Comparison of ENCODE assay signal across 16 cellular contexts in the genomic region with DNA sequence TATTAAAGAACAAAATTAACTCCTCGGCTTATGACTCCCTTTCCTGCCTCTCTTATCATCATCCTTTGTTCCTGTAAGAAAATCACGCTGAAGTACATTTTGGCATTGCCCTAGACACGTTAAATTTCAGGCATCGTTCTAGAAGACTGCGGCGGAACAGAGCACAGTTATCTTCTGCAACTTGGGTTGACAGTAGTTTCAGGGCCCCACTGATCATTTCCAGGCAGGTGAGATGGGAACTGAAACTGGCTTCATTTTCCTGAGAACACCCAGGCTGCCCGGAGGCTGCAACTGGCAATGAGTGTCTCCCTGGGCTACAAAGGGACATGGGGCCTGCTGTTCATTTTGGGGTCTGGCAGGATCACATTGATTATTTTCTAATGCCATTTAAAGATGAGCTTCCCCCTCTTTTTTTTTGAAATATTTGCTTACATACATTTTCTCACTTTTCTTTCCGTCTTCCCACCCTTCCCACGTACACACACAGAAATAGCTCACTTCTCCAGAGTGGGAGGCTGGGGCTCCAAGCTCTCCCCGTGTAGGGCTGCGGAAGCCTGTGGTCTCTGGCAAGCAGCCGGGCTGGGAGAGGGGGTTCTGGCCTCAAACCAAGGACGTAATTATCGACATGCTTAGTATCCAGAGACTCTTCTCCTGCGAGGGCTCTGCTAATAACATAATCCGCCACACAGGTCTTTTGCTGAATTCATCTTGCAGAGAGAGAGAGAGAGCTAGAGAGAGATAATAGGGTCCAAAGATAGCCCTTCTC.
DNase-seq lines count a peak whose midpoint lies in the region; ATAC-seq, FAIRE-seq and TF ChIP-seq lines count a peak whose summit lies in the region.
"Had no signal": no experiment of that assay in that cellular context is flagged by ENCODE, and none has a peak within 500 bp of the region (broad histone marks: within the 10 kb centered on the region; RNA-seq: fewer than 3 reads in every experiment).

No MANE protein-coding gene starts in this region.

- TF ChIP-seq POLR2A in H1 (IDR thresholded peaks at IDR 0.05; ENCODE audit: control extremely low read depth in 1 of 2, low read depth in 2 of 2, low read length in 2 of 2): no peak

- H3K9ac ChIP-seq in H1 (replicated peaks in 1 of 4; ENCODE audit: extremely low read depth in 1 of 4, low read depth in 3 of 4, low read length in 3 of 4): no peak overlapping the region

- H3K27ac ChIP-seq in H1 (ENCODE audit: low read depth, low read length): no peak overlapping the region
- H3K27ac ChIP-seq: C4-2B had no signal

- no peak overlapping the region for H3K4ac ChIP-seq in H1 (replicated peaks; ENCODE audit: insufficient read length, low read depth, low read length)

- no peak overlapping the region for H3K4me3 ChIP-seq in BE2C (ENCODE audit: low read depth, low read length)
- no peak overlapping the region for H3K4me3 ChIP-seq in H1 (ENCODE audit: extremely low read depth in 1 of 4, insufficient read depth in 2 of 4, low read depth in 3 of 4, low read length in 4 of 4)

- H2AK5ac ChIP-seq in H1 (ENCODE audit: low read depth, low read length): no peak overlapping the region

- no peak overlapping the region for H3K14ac ChIP-seq in H1 (ENCODE audit: insufficient read length)

- no peak overlapping the region for H4K5ac ChIP-seq in H1 (ENCODE audit: insufficient read length, low read depth, low read length)

- no peak overlapping the region for H2AFZ ChIP-seq in H1 (ENCODE audit: low read length)

- no peak overlapping the region for H3K56ac ChIP-seq in H1 (replicated peaks; ENCODE audit: insufficient read length, low read depth, low read length)

- POLR2A ChIA-PET in H1 (lab: Charles Lee; ENCODE audit: partially characterized antibody): interaction anchor here (1.4 kb wide), 1 partner anchor 10 kb away, joined by 4 read pairs; no protein-coding TSS in a partner anchor

- no peak overlapping the region for H3K18ac ChIP-seq in H1 (ENCODE audit: extremely low read depth, low read length)

- no peaks in the 10 kb centered on the region for H3K9me3 Mint-ChIP-seq in activated T-cell treated with anti-CD3 and anti-CD28 coated beads, Interleukin-2, amount 50 U/mL, for 72 hours
- H3K9me3 Mint-ChIP-seq: IgD-negative memory B cell had no signal

- H3K9me3 ChIP-seq in BE2C (no peaks in the 10 kb centered on the region), H1 (ENCODE audit: insufficient read depth in 2 of 2, low read depth in 1 of 2, low read length in 1 of 2) (no peaks in the 10 kb centered on the region)

- H4K91ac ChIP-seq in H1 (replicated peaks; ENCODE audit: insufficient read length, low read length): no peak overlapping the region

- no peak overlapping the region for H2BK120ac ChIP-seq in H1 (replicated peaks; ENCODE audit: low read depth, low read length)

- H2BK12ac ChIP-seq in H1 (ENCODE audit: low read depth, low read length): no peak overlapping the region

- H3K36me3 ChIP-seq in BE2C (no peaks in the 10 kb centered on the region), H1 (ENCODE audit: control insufficient read depth in 2 of 4, insufficient read depth in 4 of 4, low read length in 3 of 4) (no peaks in the 10 kb centered on the region)

- no peak overlapping the region for H2BK20ac ChIP-seq in H1 (ENCODE audit: low read length)

- H3K27ac Mint-ChIP-seq in activated T-cell treated with anti-CD3 and anti-CD28 coated beads, Interleukin-2, amount 50 U/mL, for 72 hours: no peak overlapping the region
- H3K27ac Mint-ChIP-seq: IgD-negative memory B cell had no signal

- CTCF ChIA-PET in H1 (lab: Charles Lee; ENCODE audit: partially characterized antibody): interaction anchor here (1.7 kb wide), 1 partner anchor 9 kb away, joined by 4 read pairs; no protein-coding TSS in a partner anchor

- H3K4me2 ChIP-seq in H1 (ENCODE audit: insufficient read depth in 1 of 2, low read depth in 2 of 2, low read length in 2 of 2): no peak overlapping the region

- FAIRE-seq in H1 (lab: Jason Lieb, UNC): no peak
- FAIRE-seq: A204.1, G401.6, RCC 7860 had no signal

- H3K27me3 Mint-ChIP-seq in activated T-cell treated with anti-CD3 and anti-CD28 coated beads, Interleukin-2, amount 50 U/mL, for 72 hours (ENCODE audit: low read depth): peaks cover 20% of the 10 kb centered on the region

- no peaks in the 10 kb centered on the region for H3K79me2 ChIP-seq in H1 (ENCODE audit: control insufficient read depth in 1 of 2, insufficient read depth in 2 of 2, low read length in 2 of 2)

- WGBS in H1 (ENCODE audit: extremely low coverage in 1 of 2, insufficient coverage in 1 of 2, insufficient read length in 1 of 2, insufficient replicate concordance in 2 of 2, low coverage in 1 of 2, low lambda C conversion rate in 2 of 2, missing lambda C conversion rate in 1 of 2), 2 experiments: 82 to 100% methylated on average over 2 to 16 of the region's 16 CpGs

- no peak for TF ChIP-seq EP300 in H1 (IDR thresholded peaks at IDR 0.05; ENCODE audit: borderline replicate concordance in 1 of 2, low read depth in 2 of 2, low read length in 2 of 2)

- H3K79me1 ChIP-seq in H1 (ENCODE audit: low read depth, low read length): no peaks in the 10 kb centered on the region

- H4K20me1 ChIP-seq in H1 (replicated peaks in 1 of 2; ENCODE audit: control insufficient read depth in 1 of 2, insufficient read depth in 2 of 2, low read length in 2 of 2): no peaks in the 10 kb centered on the region

- no peak overlapping the region for H2BK5ac ChIP-seq in H1 (ENCODE audit: low read depth, low read length)

- DNase-seq in BE2C: peak; percentile 31
- peak; percentile 50 for DNase-seq in NCI-H82 treated with DMSO at 0.1 percent for 48 hours (lab: John Stamatoyannopoulos, UW; ENCODE audit: unreplicated experiment)
- no peak for DNase-seq in H1 (ENCODE audit: low read depth in 1 of 2, low spot score in 2 of 2)
- no peak for DNase-seq in DMS 273 treated with DMSO at 0.1 percent for 48 hours (lab: John Stamatoyannopoulos, UW)
- no peak for DNase-seq in activated T-cell treated with anti-CD3 and anti-CD28 coated beads, Interleukin-2, amount 50 U/mL, for 72 hours
- DNase-seq in OCI-M2 (lab: John Stamatoyannopoulos, UW; ENCODE audit: unreplicated experiment): no peak
- no peak for DNase-seq in stimulated activated CD4-positive, alpha-beta T cell treated with anti-CD3 and anti-CD28 coated beads, Interleukin-2, amount 100 ng/mL, for 48 hours
- DNase-seq: COR-L47, DMS79 treated with DMSO at 0.1 percent for 48 hours, SIG-M5 had no signal

- H3K23me2 ChIP-seq in H1 (ENCODE audit: low read depth, low read length): no peaks in the 10 kb centered on the region; the same call in 1 of the 2 replicates

- no peak overlapping the region for H3K23ac ChIP-seq in H1 (ENCODE audit: insufficient read length)

- peak overlapping the region; percentile 7; the same call in 1 of the 2 replicates for H2BK15ac ChIP-seq in H1 (ENCODE audit: low read length)

- peaks cover 6% of the 10 kb centered on the region for H3K4me1 Mint-ChIP-seq in activated T-cell treated with anti-CD3 and anti-CD28 coated beads, Interleukin-2, amount 50 U/mL, for 72 hours (ENCODE audit: low read depth)

- no peak overlapping the region for H3K4me3 Mint-ChIP-seq in activated T-cell treated with anti-CD3 and anti-CD28 coated beads, Interleukin-2, amount 50 U/mL, for 72 hours

- no peaks in the 10 kb centered on the region for H3K4me1 ChIP-seq in BE2C
- peaks cover 3 to 12% (median 5%) of the 10 kb centered on the region in 4 experiments; a peak in 5 of 7 replicates for H3K4me1 ChIP-seq in H1 (replicated peaks in 1 of 4; ENCODE audit: control insufficient read depth in 3 of 4, insufficient read depth in 4 of 4, low read length in 3 of 4)

- H3K27me3 ChIP-seq in BE2C (no peaks in the 10 kb centered on the region), H1 (replicated peaks in 1 of 4; ENCODE audit: control insufficient read depth in 3 of 4, extremely low read depth in 1 of 4, insufficient read depth in 3 of 4, low read length in 3 of 4) (no peaks in the 10 kb centered on the region)

- H4K8ac ChIP-seq in H1 (ENCODE audit: extremely low read depth, insufficient read depth, low read length): no peak overlapping the region

- no peaks in the 10 kb centered on the region for H3K36me3 Mint-ChIP-seq in activated T-cell treated with anti-CD3 and anti-CD28 coated beads, Interleukin-2, amount 50 U/mL, for 72 hours (ENCODE audit: insufficient read depth in 2 of 2)
- H3K36me3 Mint-ChIP-seq: IgD-negative memory B cell had no signal

- no peak for TF ChIP-seq RAD21 in H1 (IDR thresholded peaks at IDR 0.05 in 1 of 2, conservative IDR thresholded peaks at IDR 0.05 in 1 of 2; ENCODE audit: low read depth in 2 of 2, low read length in 2 of 2)

- peak; percentile 53 for ATAC-seq in GM19463 (IDR thresholded peaks at IDR 0.05; ENCODE audit: unreplicated experiment)
- ATAC-seq in activated T-cell treated with anti-CD3 and anti-CD28 coated beads, Interleukin-2, amount 50 U/mL, for 72 hours (replicated peaks in 1 of 2): no peak

- TF ChIP-seq CTCF in BE2C (IDR thresholded peaks at IDR 0.05; ENCODE audit: low read depth, low read length) (no peak), H1 (IDR thresholded peaks at IDR 0.05; ENCODE audit: control extremely low read depth in 1 of 3, insufficient read depth in 1 of 3, low read depth in 1 of 3, low read length in 3 of 3) (no peak)

TF ChIP-seq in H1, 55 proteins besides CTCF, POLR2A, EP300 and RAD21 (continues in another document):
- TF ChIP-seq GTF2F1 (IDR thresholded peaks at IDR 0.05; ENCODE audit: borderline replicate concordance, low read depth, low read length) (no peak), TAF7 (optimal IDR thresholded peaks at IDR 0.05; ENCODE audit: borderline replicate concordance, low read depth, low read length) (no peak), MAX (IDR thresholded peaks at IDR 0.05) (no peak), SIX5 (IDR thresholded peaks at IDR 0.05; ENCODE audit: low read depth, low read length) (no peak), EZH2 (IDR thresholded peaks at IDR 0.05; ENCODE audit: low read depth, low read length, severe bottlenecking) (no peak), CHD1 (IDR thresholded peaks at IDR 0.05; ENCODE audit: low read depth, low read length) (no peak), ASH2L (IDR thresholded peaks at IDR 0.05; ENCODE audit: low read length) (no peak), BCL11A (IDR thresholded peaks at IDR 0.05; ENCODE audit: low read depth in 2 of 2, low read length in 2 of 2) (no peak), KDM4A (IDR thresholded peaks at IDR 0.05; ENCODE audit: low read depth, low read length, severe bottlenecking) (no peak)
- TF ChIP-seq, protein P1, sequence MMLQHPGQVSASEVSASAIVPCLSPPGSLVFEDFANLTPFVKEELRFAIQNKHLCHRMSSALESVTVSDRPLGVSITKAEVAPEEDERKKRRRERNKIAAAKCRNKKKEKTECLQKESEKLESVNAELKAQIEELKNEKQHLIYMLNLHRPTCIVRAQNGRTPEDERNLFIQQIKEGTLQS (IDR thresholded peaks at IDR 0.05; ENCODE audit: insufficient read depth, low read depth, low read length): no peak

Comparison
In these comparisons a context has a peak if more than half of its experiments do, and no peak if none do; other contexts are left out.
1. DNase-seq: peak in BE2C (single experiment) and NCI-H82 treated with DMSO at 0.1 percent for 48 hours (single experiment); none in H1 (0 of 2), DMS 273 treated with DMSO at 0.1 percent for 48 hours (single experiment), activated T-cell treated with anti-CD3 and anti-CD28 coated beads, Interleukin-2, amount 50 U/mL, for 72 hours (0 of 2), OCI-M2 (single experiment) and stimulated activated CD4-positive, alpha-beta T cell treated with anti-CD3 and anti-CD28 coated beads, Interleukin-2, amount 100 ng/mL, for 48 hours (0 of 2).